8 cellular contexts compared by ENCODE assay signal in the genomic region with DNA sequence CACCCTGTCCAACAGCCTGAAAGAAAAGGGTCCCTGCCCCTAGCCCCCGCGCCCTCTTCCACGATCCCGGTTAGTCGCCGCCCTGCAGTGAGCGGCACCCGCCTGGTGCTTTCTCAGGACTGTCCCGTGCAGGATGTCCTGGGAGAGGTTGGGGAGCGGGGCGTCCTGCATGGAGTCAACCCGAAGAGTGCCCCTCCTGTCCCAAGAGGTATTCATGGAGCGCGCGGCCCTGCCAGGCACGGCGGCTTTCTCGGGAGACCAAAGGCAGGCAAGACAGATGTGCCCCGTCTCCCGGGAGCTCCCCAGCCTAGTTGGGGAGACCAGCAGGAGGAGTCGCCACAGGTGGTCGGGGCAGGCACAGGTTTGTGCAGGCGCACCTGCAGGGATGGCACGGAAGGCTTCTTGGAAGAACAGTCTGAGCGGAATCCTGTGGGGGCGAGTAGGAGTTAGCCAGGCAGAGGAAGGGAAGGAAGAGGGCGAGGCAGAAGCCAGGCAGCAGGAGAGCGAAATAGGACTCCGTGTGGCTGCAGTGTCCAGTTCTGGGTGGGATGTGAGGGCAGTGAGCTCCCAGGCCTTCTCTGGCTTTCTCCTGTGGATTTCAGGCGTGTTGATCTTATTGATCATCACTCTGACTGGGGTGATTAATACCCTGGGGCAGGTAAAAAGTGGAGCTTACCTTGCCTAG. TPM values are rescaled to one million over a fixed set of nuclear protein-coding genes. Genes with fewer than 3 reads are reported as not detected.
DNase-seq lines count a peak whose midpoint lies in the region; ATAC-seq, FAIRE-seq and TF ChIP-seq lines count a peak whose summit lies in the region.

No MANE protein-coding gene starts in this region.

- H3K27ac ChIP-seq in Peyer's patch (peak overlapping the region; percentile 80 to 93 (median 90)), endothelial cell of umbilical vein (ENCODE audit: insufficient read depth, low read depth, low read length) (peak overlapping the region; percentile 39)

- no peaks in the 10 kb centered on the region for H3K9me3 ChIP-seq in ES-I3 (ENCODE audit: control insufficient read depth, insufficient read depth, low read length)
- no peaks in the 10 kb centered on the region for H3K9me3 ChIP-seq in Peyer's patch
- H3K9me3 ChIP-seq in endothelial cell of umbilical vein (replicated peaks; ENCODE audit: control insufficient read depth, insufficient read depth, low read length) = no peaks in the 10 kb centered on the region

- H3K4me1 Mint-ChIP-seq in neural crest cell = peaks cover 26% of the 10 kb centered on the region

- H3K4me3 ChIP-seq in Peyer's patch (peak overlapping the region; percentile 89 to 99 (median 94)), endothelial cell of umbilical vein (replicated peaks in 1 of 3; ENCODE audit: insufficient read depth in 1 of 3, low read depth in 1 of 3, low read length in 3 of 3) (peak overlapping the region; percentile 22 to 96 (median 56))

- H3K4me3 Mint-ChIP-seq in neural crest cell = peak overlapping the region; percentile 97

- intact Hi-C loops in endothelial cell of umbilical vein (cut with micrococcal nuclease) = loop anchor here (2.0 to 5.0 kb wide), 4 partner anchors 29 to 74 kb away; a partner anchor contains a TSS

- POLR2A ChIA-PET in endothelial cell of umbilical vein (lab: Charles Lee) = interaction anchor here (1.1 kb wide), 1 partner anchor 15 kb away, joined by 3 read pairs; no protein-coding TSS in a partner anchor

- TF ChIP-seq CTCF in Peyer's patch (IDR thresholded peaks at IDR 0.05) = no peak
- no peak for TF ChIP-seq CTCF in endothelial cell of umbilical vein (IDR thresholded peaks at IDR 0.05; ENCODE audit: extremely low read depth in 1 of 2, insufficient read depth in 1 of 2, low read depth in 1 of 2, low read length in 2 of 2)
- no peak for TF ChIP-seq CTCF in neural crest cell (conservative IDR thresholded peaks at IDR 0.05)

- TSS peak; percentile 59 for BruUV-seq in endothelial cell of umbilical vein (replicated peaks; lab: Mats Ljungman, UMichigan)

- no peak for FAIRE-seq in endothelial cell of umbilical vein (lab: Jason Lieb, UNC)

- CTCF ChIA-PET in endothelial cell of umbilical vein (lab: Charles Lee) = interaction anchor here (1.2 to 2.4 kb wide), 6 partner anchors 13 to 72 kb away, joined by 4 to 17 read pairs (median 10); a partner anchor contains a TSS

- H3K9me1 ChIP-seq in endothelial cell of umbilical vein (replicated peaks; ENCODE audit: control insufficient read depth, extremely low read depth, insufficient read depth, low read length) = no peaks in the 10 kb centered on the region

- H3K36me3 ChIP-seq in ES-I3 (ENCODE audit: insufficient read depth, low read length) (no peaks in the 10 kb centered on the region; the same call in 1 of the 2 replicates), Peyer's patch (peaks cover 0 to 35% (median 0%) of the 10 kb centered on the region in 3 donors), endothelial cell of umbilical vein (ENCODE audit: control insufficient read depth in 2 of 2, extremely low read depth in 1 of 2, insufficient read depth in 2 of 2, low read length in 2 of 2) (peaks cover 0 to 22% of the 10 kb centered on the region in 2 experiments)

- H3K36me3 Mint-ChIP-seq in neural crest cell (ENCODE audit: low read depth) = peaks cover 7% of the 10 kb centered on the region

- DNase-seq in Peyer's patch (peak in 2 of 3 donors; percentile 60 to 66), endothelial cell of umbilical vein (ENCODE audit: low read depth, low spot score) (peak; percentile 17), neural crest cell (ENCODE audit: low read depth, low spot score) (no peak), NCI-H2107 treated with DMSO at 0.1 percent for 48 hours (lab: John Stamatoyannopoulos, UW; ENCODE audit: unreplicated experiment) (no peak), NCI-H1436 treated with DMSO at 0.1 percent for 48 hours (lab: John Stamatoyannopoulos, UW) (no peak), iPS-NIHi11 (ENCODE audit: low spot score) (no peak)

- peaks cover 4% of the 10 kb centered on the region for H3K27me3 Mint-ChIP-seq in neural crest cell (ENCODE audit: low read depth)

- no peaks in the 10 kb centered on the region for H3K27me3 ChIP-seq in Peyer's patch
- no peaks in the 10 kb centered on the region for H3K27me3 ChIP-seq in endothelial cell of umbilical vein (ENCODE audit: control insufficient read depth in 2 of 2, insufficient read depth in 2 of 2, low read length in 2 of 2)

- H3K4me2 ChIP-seq in endothelial cell of umbilical vein (ENCODE audit: insufficient read depth, low read length) = peak overlapping the region; percentile 41

- ATAC-seq in activated CD4-positive, CD25-positive, alpha-beta regulatory T cell treated with anti-CD3 and anti-CD28 coated beads, Interleukin-2, amount 50 U/mL, for 24 hours = no peak

- no peak overlapping the region for H2AFZ ChIP-seq in endothelial cell of umbilical vein (ENCODE audit: low read depth, low read length)

- peaks cover 22% of the 10 kb centered on the region for H3K79me2 ChIP-seq in endothelial cell of umbilical vein (ENCODE audit: control insufficient read depth, insufficient read depth, low read length)

- peak overlapping the region; percentile 83 for H3K27ac Mint-ChIP-seq in neural crest cell (ENCODE audit: unreplicated experiment)

- H3K9ac ChIP-seq in ES-I3 (ENCODE audit: low read depth, low read length) = peak overlapping the region; percentile 98
- peak overlapping the region; percentile 73 for H3K9ac ChIP-seq in endothelial cell of umbilical vein (replicated peaks; ENCODE audit: extremely low read depth, insufficient read depth, low read length)

- H3K9me3 Mint-ChIP-seq in neural crest cell = no peaks in the 10 kb centered on the region

- TF ChIP-seq POLR2A in Peyer's patch (IDR thresholded peaks at IDR 0.05) (no peak), endothelial cell of umbilical vein (IDR thresholded peaks at IDR 0.05; ENCODE audit: low read depth, low read length) (no peak)

- no peaks in the 10 kb centered on the region for H4K20me1 ChIP-seq in endothelial cell of umbilical vein (replicated peaks; ENCODE audit: control insufficient read depth, extremely low read depth, insufficient read depth, low read length)

- peaks cover 7% of the 10 kb centered on the region for H3K4me1 ChIP-seq in ES-I3 (ENCODE audit: insufficient read depth, low read length)
- H3K4me1 ChIP-seq in Peyer's patch = peaks cover 0 to 50% (median 16%) of the 10 kb centered on the region in 4 donors
- H3K4me1 ChIP-seq in endothelial cell of umbilical vein (ENCODE audit: control insufficient read depth, extremely low read depth, insufficient read depth, low read length) = peaks cover 8% of the 10 kb centered on the region

- dilution Hi-C loops in endothelial cell of umbilical vein (cut with MboI; ENCODE audit: extremely low pct_ligation_motif_present, low sequenced_read_pairs) = no loop called here

TF ChIP-seq in endothelial cell of umbilical vein, 7 proteins besides CTCF, POLR2A, EP300 and RAD21 (continues in another document):
- TF ChIP-seq JUN (IDR thresholded peaks at IDR 0.05; ENCODE audit: borderline replicate concordance, insufficient read depth, insufficient read length, low read depth) = no peak

RNA-seq across cellular contexts. Expression of a gene that starts 0.7 kb away (rescaled TPM):
- total RNA-seq in Peyer's patch (100 to 1,000 TPM in 3 of 4 donors, 10 to 100 TPM in 1; 64.6 to 144 (median 115) TPM), endothelial cell of umbilical vein (92.7 and 101 TPM in 2 replicates), neural crest cell (109 and 121 TPM in 2 replicates)
- 299 and 364 TPM in 2 replicates for polyA plus RNA-seq in endothelial cell of umbilical vein
- 142 and 221 TPM in 2 replicates for polyA plus RNA-seq in endothelial cell of umbilical vein (2011; cell fraction: cytosol; rRNA removed)
- 95.9 and 108 TPM in 2 replicates for polyA plus RNA-seq in endothelial cell of umbilical vein (2011; cell fraction: nucleus; rRNA removed)
- polyA plus RNA-seq in endothelial cell of umbilical vein (2012) = 63.8 and 64.6 TPM in 2 replicates
- polyA minus RNA-seq in endothelial cell of umbilical vein = 29.5 and 35.8 TPM in 2 replicates
- 107 TPM for polyA minus RNA-seq in endothelial cell of umbilical vein (2011; cell fraction: cytosol; rRNA and poly(A)+ RNA removed)
- polyA minus RNA-seq in endothelial cell of umbilical vein (2011; cell fraction: nucleus; rRNA and poly(A)+ RNA removed) = 20.2 and 24.8 TPM in 2 replicates

RNA-seq across cellular contexts. Expression of a gene that starts 29.6 kb away (rescaled TPM):
- total RNA-seq in Peyer's patch (10 to 100 TPM; 11.0 to 18.6 (median 17.1) TPM), endothelial cell of umbilical vein (1.9 and 2.7 TPM in 2 replicates), neural crest cell (4.4 and 5.0 TPM in 2 replicates)
- polyA plus RNA-seq in endothelial cell of umbilical vein = 1.3 and 1.9 TPM in 2 replicates
- polyA plus RNA-seq in endothelial cell of umbilical vein (2011; cell fraction: cytosol; rRNA removed) = 1.5 and 1.6 TPM in 2 replicates
- polyA plus RNA-seq in endothelial cell of umbilical vein (2011; cell fraction: nucleus; rRNA removed) = 10.8 and 14.8 TPM in 2 replicates
- 1.2 and 2.1 TPM in 2 replicates for polyA plus RNA-seq in endothelial cell of umbilical vein (2012)
- polyA minus RNA-seq in endothelial cell of umbilical vein = 1.0 and 2.0 TPM in 2 replicates
- 6.2 TPM for polyA minus RNA-seq in endothelial cell of umbilical vein (2011; cell fraction: cytosol; rRNA and poly(A)+ RNA removed)
- polyA minus RNA-seq in endothelial cell of umbilical vein (2011; cell fraction: nucleus; rRNA and poly(A)+ RNA removed) = 3.2 and 4.7 TPM in 2 replicates

RNA-seq across cellular contexts. Expression of a gene that starts 41.9 kb away (rescaled TPM):
- 100 to 1,000 TPM in 2 of 4 donors, 10 to 100 TPM in 2; 85.6 to 259 (median 111) TPM for total RNA-seq in Peyer's patch
- total RNA-seq in endothelial cell of umbilical vein = 172 and 191 TPM in 2 replicates
- 177 and 186 TPM in 2 replicates for polyA plus RNA-seq in endothelial cell of umbilical vein
- polyA plus RNA-seq in endothelial cell of umbilical vein (2011; cell fraction: cytosol; rRNA removed) = 174 and 199 TPM in 2 replicates
- 309 and 317 TPM in 2 replicates for polyA plus RNA-seq in endothelial cell of umbilical vein (2011; cell fraction: nucleus; rRNA removed)
- polyA plus RNA-seq in endothelial cell of umbilical vein (2012) = 128 and 150 TPM in 2 replicates
- polyA minus RNA-seq in endothelial cell of umbilical vein = 156 and 177 TPM in 2 replicates
- 85.6 TPM for polyA minus RNA-seq in endothelial cell of umbilical vein (2011; cell fraction: cytosol; rRNA and poly(A)+ RNA removed)
- polyA minus RNA-seq in endothelial cell of umbilical vein (2011; cell fraction: nucleus; rRNA and poly(A)+ RNA removed) = 52.5 and 66.6 TPM in 2 replicates
- total RNA-seq in neural crest cell = 179 and 191 TPM in 2 replicates

RNA-seq across cellular contexts. Expression of a gene that starts 47.2 kb away (rescaled TPM):
- total RNA-seq in Peyer's patch (10 to 100 TPM in 2 of 4 donors, 1 to 10 TPM in 2; 2.5 to 14.7 (median 10.9) TPM), endothelial cell of umbilical vein (3.8 and 4.0 TPM in 2 replicates), neural crest cell (2.2 and 2.7 TPM in 2 replicates)
- 3.1 and 3.8 TPM in 2 replicates for polyA plus RNA-seq in endothelial cell of umbilical vein
- 1.8 and 2.4 TPM in 2 replicates for polyA plus RNA-seq in endothelial cell of umbilical vein (2011; cell fraction: cytosol; rRNA removed)
- 1.2 and 1.3 TPM in 2 replicates for polyA plus RNA-seq in endothelial cell of umbilical vein (2011; cell fraction: nucleus; rRNA removed)
- polyA plus RNA-seq in endothelial cell of umbilical vein (2012) = 2.0 and 2.6 TPM in 2 replicates
- 3.2 and 5.6 TPM in 2 replicates for polyA minus RNA-seq in endothelial cell of umbilical vein
- polyA minus RNA-seq in endothelial cell of umbilical vein (2011; cell fraction: cytosol; rRNA and poly(A)+ RNA removed) = 2.8 TPM
- polyA minus RNA-seq in endothelial cell of umbilical vein (2011; cell fraction: nucleus; rRNA and poly(A)+ RNA removed) = 1.8 and 2.3 TPM in 2 replicates

Comparison
In these comparisons a context has a peak if more than half of its experiments do, and no peak if none do; other contexts are left out.
1. DNase-seq: peak in Peyer's patch (2 of 3) and endothelial cell of umbilical vein (single experiment); none in neural crest cell (single experiment), NCI-H2107 treated with DMSO at 0.1 percent for 48 hours (single experiment), NCI-H1436 treated with DMSO at 0.1 percent for 48 hours (single experiment) and iPS-NIHi11 (single experiment).